Comparison of ENCODE assay signal across 13 cellular contexts in the genomic region with DNA sequence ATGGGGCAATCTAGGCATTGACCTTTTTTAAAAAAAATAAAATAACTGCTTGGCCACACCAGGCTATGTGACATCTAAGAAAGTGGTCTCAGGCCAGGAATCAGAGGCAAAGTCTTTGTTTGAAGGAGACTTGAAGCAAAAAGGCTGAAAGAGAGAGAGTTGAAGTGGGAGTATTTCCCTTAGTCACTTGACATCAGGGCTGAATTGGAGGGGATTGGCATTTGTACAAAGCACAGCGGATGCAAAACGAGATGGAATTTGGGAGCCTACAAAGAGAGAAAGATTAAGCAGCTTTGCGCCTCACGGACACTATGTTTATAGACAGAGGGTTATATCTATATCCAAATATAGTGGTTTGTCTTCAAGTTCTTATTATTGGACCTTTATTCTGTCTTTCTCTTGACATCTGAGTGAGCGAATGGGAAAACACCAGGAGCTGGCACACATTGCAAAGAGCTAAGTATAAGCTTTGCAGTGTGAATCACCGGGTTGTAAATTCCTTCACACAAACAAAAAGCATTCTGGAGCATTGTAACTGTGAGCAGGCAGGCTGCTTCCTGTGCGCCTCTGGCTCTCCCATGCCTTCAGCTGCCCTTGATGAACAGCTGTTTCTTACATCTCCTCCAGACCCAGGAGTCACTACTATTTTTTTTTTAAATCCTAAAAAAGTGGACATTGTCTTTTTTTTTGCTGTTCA.
A peak's percentile ranks its signal among the peaks of the same experiment; 100 is the strongest.
DNase-seq lines count a peak whose midpoint lies in the region; ATAC-seq, FAIRE-seq and TF ChIP-seq lines count a peak whose summit lies in the region.
"Had no signal": no experiment of that assay in that cellular context is flagged by ENCODE, and none has a peak within 500 bp of the region (broad histone marks: within the 10 kb centered on the region; RNA-seq: fewer than 3 reads in every experiment).

No MANE protein-coding gene starts in this region.

- H3K9me3 Mint-ChIP-seq in brain = no peaks in the 10 kb centered on the region
- H3K9me3 Mint-ChIP-seq in activated CD4-positive, alpha-beta memory T cell treated with anti-CD3 and anti-CD28 coated beads, Interleukin-2, amount 10 ng/mL, durations not matched to agents 7 days and 5 days = no peaks in the 10 kb centered on the region
- H3K9me3 Mint-ChIP-seq: activated CD4-positive, alpha-beta T cell treated with anti-CD3 and anti-CD28 coated beads, Interleukin-2, amount 10 ng/mL, durations not matched to agents 7 days and 5 days; type B pancreatic cell had no signal

- H3K27me3 Mint-ChIP-seq in brain = peaks cover 19% of the 10 kb centered on the region
- no peaks in the 10 kb centered on the region for H3K27me3 Mint-ChIP-seq in activated CD4-positive, alpha-beta memory T cell treated with anti-CD3 and anti-CD28 coated beads, Interleukin-2, amount 10 ng/mL, durations not matched to agents 7 days and 5 days
- H3K27me3 Mint-ChIP-seq: activated CD4-positive, alpha-beta T cell treated with anti-CD3 and anti-CD28 coated beads, Interleukin-2, amount 10 ng/mL, durations not matched to agents 7 days and 5 days; type B pancreatic cell had no signal

- POLR2A ChIA-PET in activated CD4-positive, alpha-beta memory T cell treated with anti-CD3 and anti-CD28 coated beads, Interleukin-2, amount 10 ng/mL, durations not matched to agents 7 days and 5 days (lab: Charles Lee) = no interaction called here

- no peak for FAIRE-seq in urothelium cell line (lab: Jason Lieb, UNC)

- peaks cover 53% of the 10 kb centered on the region for H3K4me1 Mint-ChIP-seq in brain
- no peaks in the 10 kb centered on the region for H3K4me1 Mint-ChIP-seq in activated CD4-positive, alpha-beta memory T cell treated with anti-CD3 and anti-CD28 coated beads, Interleukin-2, amount 10 ng/mL, durations not matched to agents 7 days and 5 days
- H3K4me1 Mint-ChIP-seq: activated CD4-positive, alpha-beta T cell treated with anti-CD3 and anti-CD28 coated beads, Interleukin-2, amount 10 ng/mL, durations not matched to agents 7 days and 5 days had no signal

- no peaks in the 10 kb centered on the region for H3K36me3 Mint-ChIP-seq in brain
- no peaks in the 10 kb centered on the region for H3K36me3 Mint-ChIP-seq in activated CD4-positive, alpha-beta memory T cell treated with anti-CD3 and anti-CD28 coated beads, Interleukin-2, amount 10 ng/mL, durations not matched to agents 7 days and 5 days (ENCODE audit: low read depth)
- H3K36me3 Mint-ChIP-seq: type B pancreatic cell had no signal

- no peak for TF ChIP-seq CTCF in brain (conservative IDR thresholded peaks at IDR 0.05)

- no peak for DNase-seq in left ventricle myocardium superior
- DNase-seq in cardiac septum (ENCODE audit: low spot score) = no peak
- peak; percentile 43 for DNase-seq in kidney tubule cell (ENCODE audit: low spot score)
- peak; percentile 49 for DNase-seq in urothelium cell line (ENCODE audit: low spot score)
- no peak for DNase-seq in iPS-NIHi11 (ENCODE audit: low spot score)
- no peak for DNase-seq in activated CD4-positive, alpha-beta memory T cell treated with anti-CD3 and anti-CD28 coated beads, Interleukin-2, amount 10 ng/mL, durations not matched to agents 7 days and 5 days
- no peak for DNase-seq in activated effector memory CD4-positive, alpha-beta T cell treated with anti-CD3 and anti-CD28 coated beads, Interleukin-2, amount 50 U/mL, for 16 hours
- DNase-seq: ACHN; activated CD4-positive, alpha-beta T cell treated with anti-CD3 and anti-CD28 coated beads, Interleukin-2, amount 10 ng/mL, durations not matched to agents 7 days and 5 days; DMS53; NCI-H2227 treated with DMSO at 0.1 percent for 48 hours had no signal

- intact Hi-C loops in left ventricle myocardium superior (cut with micrococcal nuclease) = no loop called here
- intact Hi-C loops in cardiac septum (cut with DNase I) = no loop called here

- H3K27ac Mint-ChIP-seq in brain = peak overlapping the region in 4 of 5 experiments; percentile 15 to 89 (median 52)
- no peak overlapping the region for H3K27ac Mint-ChIP-seq in activated CD4-positive, alpha-beta memory T cell treated with anti-CD3 and anti-CD28 coated beads, Interleukin-2, amount 10 ng/mL, durations not matched to agents 7 days and 5 days
- H3K27ac Mint-ChIP-seq: activated CD4-positive, alpha-beta T cell treated with anti-CD3 and anti-CD28 coated beads, Interleukin-2, amount 10 ng/mL, durations not matched to agents 7 days and 5 days; type B pancreatic cell had no signal

- ATAC-seq in left ventricle myocardium superior = peak; percentile 50

- peak overlapping the region; percentile 19 to 71 (median 37) for H3K4me3 Mint-ChIP-seq in brain
- H3K4me3 Mint-ChIP-seq in activated CD4-positive, alpha-beta memory T cell treated with anti-CD3 and anti-CD28 coated beads, Interleukin-2, amount 10 ng/mL, durations not matched to agents 7 days and 5 days = no peak overlapping the region
- H3K4me3 Mint-ChIP-seq: activated CD4-positive, alpha-beta T cell treated with anti-CD3 and anti-CD28 coated beads, Interleukin-2, amount 10 ng/mL, durations not matched to agents 7 days and 5 days; type B pancreatic cell had no signal

- CTCF ChIA-PET in activated CD4-positive, alpha-beta memory T cell treated with anti-CD3 and anti-CD28 coated beads, Interleukin-2, amount 10 ng/mL, durations not matched to agents 7 days and 5 days (lab: Charles Lee) = no interaction called here

Comparison
In these comparisons a context has a peak if more than half of its experiments do, and no peak if none do; other contexts are left out.
1. DNase-seq: peak in kidney tubule cell (single experiment) and urothelium cell line (single experiment); none in left ventricle myocardium superior (single experiment), cardiac septum (single experiment), iPS-NIHi11 (single experiment), activated CD4-positive, alpha-beta memory T cell treated with anti-CD3 and anti-CD28 coated beads, Interleukin-2, amount 10 ng/mL, durations not matched to agents 7 days and 5 days (single experiment) and activated effector memory CD4-positive, alpha-beta T cell treated with anti-CD3 and anti-CD28 coated beads, Interleukin-2, amount 50 U/mL, for 16 hours (single experiment).